Comparison of ENCODE assay signal across 8 cellular contexts in the genomic region with DNA sequence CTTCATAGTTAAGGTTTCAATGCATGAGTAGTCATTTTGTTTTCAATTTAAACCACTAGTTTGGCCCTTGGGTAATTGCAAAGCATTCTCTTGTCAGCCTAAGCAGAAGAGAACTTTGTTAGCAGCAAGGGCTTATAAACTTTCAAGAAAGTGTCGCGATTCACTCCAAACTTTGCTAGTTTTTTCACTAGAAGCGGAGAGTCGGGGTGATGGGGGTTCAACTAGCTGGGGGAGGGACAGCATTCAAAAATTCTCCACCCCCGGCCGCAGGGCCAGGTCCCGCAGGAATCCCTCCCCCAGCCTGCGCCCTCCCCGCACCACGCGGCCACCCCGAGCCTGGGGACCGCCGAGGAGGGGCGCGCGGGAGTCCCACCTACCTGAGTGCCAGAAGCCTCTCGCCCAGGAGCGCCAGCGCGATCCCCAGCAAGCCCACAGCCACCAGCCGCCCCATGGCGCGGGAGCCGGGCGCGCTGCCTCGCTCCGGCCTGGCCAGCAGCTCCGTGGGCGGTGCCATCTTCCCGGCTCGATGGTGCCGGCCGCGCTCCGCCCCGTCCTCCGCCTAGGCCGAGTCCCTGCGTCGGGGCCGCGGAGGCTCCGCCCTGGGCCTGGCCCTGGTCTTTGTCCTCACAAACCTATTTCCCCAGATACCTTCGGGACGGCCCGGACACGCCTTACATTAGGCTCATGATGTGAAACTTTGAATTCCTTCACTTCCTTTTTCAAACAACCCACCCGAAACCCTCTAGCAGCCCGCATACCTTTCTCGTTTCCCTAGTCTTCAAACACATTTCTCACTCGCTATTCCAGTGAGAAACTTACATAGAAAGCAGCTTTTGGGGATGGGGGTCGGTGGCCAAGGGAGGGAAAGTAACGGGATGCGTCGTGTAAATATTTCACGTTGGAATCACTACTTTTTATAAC. TPM values are rescaled to one million over a fixed set of nuclear protein-coding genes. Genes with fewer than 3 reads are reported as not detected.
A peak's percentile ranks its signal among the peaks of the same experiment; 100 is the strongest.
DNase-seq lines count a peak whose midpoint lies in the region; ATAC-seq lines count a peak whose summit lies in the region.

Gene PON2, minus strand, starts transcription at position 528 of the 921 bp plus-strand sequence. Its CDS starts 77 bp downstream, at position 451.

- ATAC-seq in GM18868 (IDR thresholded peaks at IDR 0.05; ENCODE audit: unreplicated experiment) (peak; percentile 95), HG03064 (IDR thresholded peaks at IDR 0.05; ENCODE audit: low read depth, unreplicated experiment) (peak; percentile 89)

- peak; percentile 92 for DNase-seq in AG08396 (ENCODE audit: low spot score)
- peak; percentile 92 for DNase-seq in NCI-H2227 (lab: John Stamatoyannopoulos, UW; ENCODE audit: unreplicated experiment)
- DNase-seq in activated CD4-positive, alpha-beta T cell treated with anti-CD3 and anti-CD28 coated beads, Interleukin-2, amount 50 U/mL, for 1 hour, result peak; percentile 18
- DNase-seq in dermis microvascular lymphatic vessel endothelial cell (ENCODE audit: low read depth in 2 of 2), result peak; percentile 59 to 86
- peak; percentile 95 for DNase-seq in left kidney (ENCODE audit: low read depth, low spot score)
- peak; percentile 6 for DNase-seq in stimulated activated CD4-positive, alpha-beta T cell treated with anti-CD3 and anti-CD28 coated beads, Interleukin-2, amount 100 ng/mL, for 4 hours (ENCODE audit: low read depth)

RNA-seq across cellular contexts. Expression of gene PON2, which starts in this region (rescaled TPM):
- 102 and 139 TPM in 2 replicates for total RNA-seq in dermis microvascular lymphatic vessel endothelial cell

Comparison
In these comparisons a context has a peak if more than half of its experiments do, and no peak if none do; other contexts are left out.
1. Peak in every context shown above with its lines: DNase-seq and ATAC-seq.
2. DNase-seq: peak in every context shown above with its lines; median percentile 95 in left kidney; 92 in AG08396; 92 in NCI-H2227; 72 in dermis microvascular lymphatic vessel endothelial cell; 18 in activated CD4-positive, alpha-beta T cell treated with anti-CD3 and anti-CD28 coated beads, Interleukin-2, amount 50 U/mL, for 1 hour; 6 in stimulated activated CD4-positive, alpha-beta T cell treated with anti-CD3 and anti-CD28 coated beads, Interleukin-2, amount 100 ng/mL, for 4 hours.